1 cellular context compared by ENCODE assay signal in the genomic region with DNA sequence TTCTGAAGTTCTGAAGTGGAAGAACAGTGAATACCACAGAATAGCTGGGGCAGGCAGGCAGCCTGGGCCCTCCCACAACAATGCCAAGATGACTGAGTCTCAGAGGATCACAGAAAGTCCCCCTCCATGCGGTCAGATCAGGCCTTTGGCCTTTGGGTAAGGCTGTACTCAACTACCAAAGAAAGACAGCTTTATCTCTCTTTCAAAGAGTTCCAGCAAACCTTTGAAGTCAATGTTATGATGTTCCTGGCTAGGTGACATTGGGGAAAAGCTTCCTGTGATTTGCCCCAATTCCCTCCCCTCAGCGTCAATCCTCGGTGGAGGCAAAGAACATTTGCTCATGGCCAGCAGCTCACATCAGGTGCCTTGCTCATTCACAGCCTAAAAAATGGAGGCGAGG.
A peak's percentile ranks its signal among the peaks of the same experiment; 100 is the strongest.
TF ChIP-seq lines count a peak whose summit lies in the region.

No MANE protein-coding gene starts in this region.

TF ChIP-seq in HepG2, 621 proteins besides CTCF, POLR2A, EP300 and RAD21 (continued from another document and continues in another):
- TF ChIP-seq, protein P1, sequence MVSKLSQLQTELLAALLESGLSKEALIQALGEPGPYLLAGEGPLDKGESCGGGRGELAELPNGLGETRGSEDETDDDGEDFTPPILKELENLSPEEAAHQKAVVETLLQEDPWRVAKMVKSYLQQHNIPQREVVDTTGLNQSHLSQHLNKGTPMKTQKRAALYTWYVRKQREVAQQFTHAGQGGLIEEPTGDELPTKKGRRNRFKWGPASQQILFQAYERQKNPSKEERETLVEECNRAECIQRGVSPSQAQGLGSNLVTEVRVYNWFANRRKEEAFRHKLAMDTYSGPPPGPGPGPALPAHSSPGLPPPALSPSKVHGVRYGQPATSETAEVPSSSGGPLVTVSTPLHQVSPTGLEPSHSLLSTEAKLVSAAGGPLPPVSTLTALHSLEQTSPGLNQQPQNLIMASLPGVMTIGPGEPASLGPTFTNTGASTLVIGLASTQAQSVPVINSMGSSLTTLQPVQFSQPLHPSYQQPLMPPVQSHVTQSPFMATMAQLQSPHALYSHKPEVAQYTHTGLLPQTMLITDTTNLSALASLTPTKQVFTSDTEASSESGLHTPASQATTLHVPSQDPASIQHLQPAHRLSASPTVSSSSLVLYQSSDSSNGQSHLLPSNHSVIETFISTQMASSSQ (IDR thresholded peaks at IDR 0.05; ENCODE audit: low read depth): no peak
- TF ChIP-seq, protein P1 (CRISPR knock-in tag; IDR thresholded peaks at IDR 0.05; ENCODE audit: borderline replicate concordance): peak; percentile 73; the same call in 1 of the 2 replicates
- TF ChIP-seq NFE2 (CRISPR knock-in tag; IDR thresholded peaks at IDR 0.05): no peak
- TF ChIP-seq, protein P2, sequence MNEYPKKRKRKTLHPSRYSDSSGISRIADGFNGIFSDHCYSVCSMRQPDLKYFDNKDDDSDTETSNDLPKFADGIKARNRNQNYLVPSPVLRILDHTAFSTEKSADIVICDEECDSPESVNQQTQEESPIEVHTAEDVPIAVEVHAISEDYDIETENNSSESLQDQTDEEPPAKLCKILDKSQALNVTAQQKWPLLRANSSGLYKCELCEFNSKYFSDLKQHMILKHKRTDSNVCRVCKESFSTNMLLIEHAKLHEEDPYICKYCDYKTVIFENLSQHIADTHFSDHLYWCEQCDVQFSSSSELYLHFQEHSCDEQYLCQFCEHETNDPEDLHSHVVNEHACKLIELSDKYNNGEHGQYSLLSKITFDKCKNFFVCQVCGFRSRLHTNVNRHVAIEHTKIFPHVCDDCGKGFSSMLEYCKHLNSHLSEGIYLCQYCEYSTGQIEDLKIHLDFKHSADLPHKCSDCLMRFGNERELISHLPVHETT (CRISPR knock-in tag; conservative IDR thresholded peaks at IDR 0.05): 0 out of 2 replicates have a peak, but pooled peaks have one; percentile 55
- no peak for TF ChIP-seq ZNF816 (CRISPR knock-in tag; IDR thresholded peaks at IDR 0.05; ENCODE audit: borderline replicate concordance)
- no peak for TF ChIP-seq PAX8 (CRISPR knock-in tag; IDR thresholded peaks at IDR 0.05; ENCODE audit: borderline replicate concordance)
- peak; percentile 57 for TF ChIP-seq RARA (CRISPR knock-in tag; IDR thresholded peaks at IDR 0.05)
- TF ChIP-seq ZSCAN21 (CRISPR knock-in tag; IDR thresholded peaks at IDR 0.05; ENCODE audit: borderline replicate concordance): peak; percentile 65; the same call in 1 of the 2 replicates
- TF ChIP-seq ZNF670 (CRISPR knock-in tag; IDR thresholded peaks at IDR 0.05; ENCODE audit: borderline replicate concordance): no peak
- TF ChIP-seq, protein P3, sequence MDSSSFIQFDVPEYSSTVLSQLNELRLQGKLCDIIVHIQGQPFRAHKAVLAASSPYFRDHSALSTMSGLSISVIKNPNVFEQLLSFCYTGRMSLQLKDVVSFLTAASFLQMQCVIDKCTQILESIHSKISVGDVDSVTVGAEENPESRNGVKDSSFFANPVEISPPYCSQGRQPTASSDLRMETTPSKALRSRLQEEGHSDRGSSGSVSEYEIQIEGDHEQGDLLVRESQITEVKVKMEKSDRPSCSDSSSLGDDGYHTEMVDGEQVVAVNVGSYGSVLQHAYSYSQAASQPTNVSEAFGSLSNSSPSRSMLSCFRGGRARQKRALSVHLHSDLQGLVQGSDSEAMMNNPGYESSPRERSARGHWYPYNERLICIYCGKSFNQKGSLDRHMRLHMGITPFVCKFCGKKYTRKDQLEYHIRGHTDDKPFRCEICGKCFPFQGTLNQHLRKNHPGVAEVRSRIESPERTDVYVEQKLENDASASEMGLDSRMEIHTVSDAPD (CRISPR knock-in tag; IDR thresholded peaks at IDR 0.05): 0 out of 2 replicates have a peak, but pooled peaks have one; percentile 36
- no peak for TF ChIP-seq ZNF180 (CRISPR knock-in tag; IDR thresholded peaks at IDR 0.05; ENCODE audit: borderline replicate concordance, low read depth)
- peak; percentile 70 for TF ChIP-seq HDAC2 (CRISPR knock-in tag; IDR thresholded peaks at IDR 0.05)
- peak; percentile 55; the same call in 1 of the 2 replicates for TF ChIP-seq ISL2 (CRISPR knock-in tag; IDR thresholded peaks at IDR 0.05)
- no peak for TF ChIP-seq FOXK2 (IDR thresholded peaks at IDR 0.05)
- TF ChIP-seq ASH2L (IDR thresholded peaks at IDR 0.05; ENCODE audit: insufficient read length, low read depth, low read length): peak; percentile 68
- peak; percentile 55; the same call in 1 of the 2 replicates for TF ChIP-seq RXRA (CRISPR knock-in tag; IDR thresholded peaks at IDR 0.05)
- TF ChIP-seq TGIF2 (CRISPR knock-in tag; IDR thresholded peaks at IDR 0.05): peak; percentile 81; the same call in 1 of the 2 replicates
- TF ChIP-seq ZNF839 (CRISPR knock-in tag; IDR thresholded peaks at IDR 0.05; ENCODE audit: borderline replicate concordance): no peak
- TF ChIP-seq KAT8 (CRISPR knock-in tag; IDR thresholded peaks at IDR 0.05): peak; percentile 34; the same call in 1 of the 2 replicates
- peak; percentile 47 for TF ChIP-seq NR2F6 (IDR thresholded peaks at IDR 0.05)
- peak; percentile 69 for TF ChIP-seq NR2F6 (CRISPR knock-in tag; IDR thresholded peaks at IDR 0.05)
- TF ChIP-seq, protein P4, sequence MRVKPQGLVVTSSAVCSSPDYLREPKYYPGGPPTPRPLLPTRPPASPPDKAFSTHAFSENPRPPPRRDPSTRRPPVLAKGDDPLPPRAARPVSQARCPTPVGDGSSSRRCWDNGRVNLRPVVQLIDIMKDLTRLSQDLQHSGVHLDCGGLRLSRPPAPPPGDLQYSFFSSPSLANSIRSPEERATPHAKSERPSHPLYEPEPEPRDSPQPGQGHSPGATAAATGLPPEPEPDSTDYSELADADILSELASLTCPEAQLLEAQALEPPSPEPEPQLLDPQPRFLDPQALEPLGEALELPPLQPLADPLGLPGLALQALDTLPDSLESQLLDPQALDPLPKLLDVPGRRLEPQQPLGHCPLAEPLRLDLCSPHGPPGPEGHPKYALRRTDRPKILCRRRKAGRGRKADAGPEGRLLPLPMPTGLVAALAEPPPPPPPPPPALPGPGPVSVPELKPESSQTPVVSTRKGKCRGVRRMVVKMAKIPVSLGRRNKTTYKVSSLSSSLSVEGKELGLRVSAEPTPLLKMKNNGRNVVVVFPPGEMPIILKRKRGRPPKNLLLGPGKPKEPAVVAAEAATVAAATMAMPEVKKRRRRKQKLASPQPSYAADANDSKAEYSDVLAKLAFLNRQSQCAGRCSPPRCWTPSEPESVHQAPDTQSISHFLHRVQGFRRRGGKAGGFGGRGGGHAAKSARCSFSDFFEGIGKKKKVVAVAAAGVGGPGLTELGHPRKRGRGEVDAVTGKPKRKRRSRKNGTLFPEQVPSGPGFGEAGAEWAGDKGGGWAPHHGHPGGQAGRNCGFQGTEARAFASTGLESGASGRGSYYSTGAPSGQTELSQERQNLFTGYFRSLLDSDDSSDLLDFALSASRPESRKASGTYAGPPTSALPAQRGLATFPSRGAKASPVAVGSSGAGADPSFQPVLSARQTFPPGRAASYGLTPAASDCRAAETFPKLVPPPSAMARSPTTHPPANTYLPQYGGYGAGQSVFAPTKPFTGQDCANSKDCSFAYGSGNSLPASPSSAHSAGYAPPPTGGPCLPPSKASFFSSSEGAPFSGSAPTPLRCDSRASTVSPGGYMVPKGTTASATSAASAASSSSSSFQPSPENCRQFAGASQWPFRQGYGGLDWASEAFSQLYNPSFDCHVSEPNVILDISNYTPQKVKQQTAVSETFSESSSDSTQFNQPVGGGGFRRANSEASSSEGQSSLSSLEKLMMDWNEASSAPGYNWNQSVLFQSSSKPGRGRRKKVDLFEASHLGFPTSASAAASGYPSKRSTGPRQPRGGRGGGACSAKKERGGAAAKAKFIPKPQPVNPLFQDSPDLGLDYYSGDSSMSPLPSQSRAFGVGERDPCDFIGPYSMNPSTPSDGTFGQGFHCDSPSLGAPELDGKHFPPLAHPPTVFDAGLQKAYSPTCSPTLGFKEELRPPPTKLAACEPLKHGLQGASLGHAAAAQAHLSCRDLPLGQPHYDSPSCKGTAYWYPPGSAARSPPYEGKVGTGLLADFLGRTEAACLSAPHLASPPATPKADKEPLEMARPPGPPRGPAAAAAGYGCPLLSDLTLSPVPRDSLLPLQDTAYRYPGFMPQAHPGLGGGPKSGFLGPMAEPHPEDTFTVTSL (CRISPR knock-in tag; IDR thresholded peaks at IDR 0.05; ENCODE audit: borderline replicate concordance): 0 out of 2 replicates have a peak, but pooled peaks have one; percentile 32
- no peak for TF ChIP-seq SRY (CRISPR knock-in tag; IDR thresholded peaks at IDR 0.05)
- no peak for TF ChIP-seq ZMYM3 (CRISPR knock-in tag; IDR thresholded peaks at IDR 0.05)
- peak; percentile 46; the same call in 1 of the 2 replicates for TF ChIP-seq CBFB (CRISPR knock-in tag; IDR thresholded peaks at IDR 0.05)
- TF ChIP-seq, protein P5, sequence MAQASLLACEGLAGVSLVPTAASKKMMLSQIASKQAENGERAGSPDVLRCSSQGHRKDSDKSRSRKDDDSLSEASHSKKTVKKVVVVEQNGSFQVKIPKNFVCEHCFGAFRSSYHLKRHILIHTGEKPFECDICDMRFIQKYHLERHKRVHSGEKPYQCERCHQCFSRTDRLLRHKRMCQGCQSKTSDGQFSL (CRISPR knock-in tag; IDR thresholded peaks at IDR 0.05): no peak
- TF ChIP-seq ZNF30 (CRISPR knock-in tag; IDR thresholded peaks at IDR 0.05): no peak
- 0 out of 2 replicates have a peak, but pooled peaks have one; percentile 16 for TF ChIP-seq STAG1 (CRISPR knock-in tag; IDR thresholded peaks at IDR 0.05)
- TF ChIP-seq ZNF160 (CRISPR knock-in tag; IDR thresholded peaks at IDR 0.05): no peak
- peak; percentile 78 for TF ChIP-seq ETV5 (CRISPR knock-in tag; IDR thresholded peaks at IDR 0.05; ENCODE audit: borderline replicate concordance)
- TF ChIP-seq FOXO1 (CRISPR knock-in tag; IDR thresholded peaks at IDR 0.05): peak; percentile 28; the same call in 1 of the 2 replicates
- no peak for TF ChIP-seq CHCHD3 (CRISPR knock-in tag; IDR thresholded peaks at IDR 0.05)
- TF ChIP-seq MYC (CRISPR knock-in tag; IDR thresholded peaks at IDR 0.05; ENCODE audit: borderline replicate concordance): peak; percentile 35; the same call in 1 of the 2 replicates
- peak; percentile 47; the same call in 1 of the 2 replicates for TF ChIP-seq MEIS2 (CRISPR knock-in tag; IDR thresholded peaks at IDR 0.05)
- TF ChIP-seq POLR2AphosphoS5 (IDR thresholded peaks at IDR 0.05; ENCODE audit: low read depth, low read length): no peak
- TF ChIP-seq, protein P6, sequence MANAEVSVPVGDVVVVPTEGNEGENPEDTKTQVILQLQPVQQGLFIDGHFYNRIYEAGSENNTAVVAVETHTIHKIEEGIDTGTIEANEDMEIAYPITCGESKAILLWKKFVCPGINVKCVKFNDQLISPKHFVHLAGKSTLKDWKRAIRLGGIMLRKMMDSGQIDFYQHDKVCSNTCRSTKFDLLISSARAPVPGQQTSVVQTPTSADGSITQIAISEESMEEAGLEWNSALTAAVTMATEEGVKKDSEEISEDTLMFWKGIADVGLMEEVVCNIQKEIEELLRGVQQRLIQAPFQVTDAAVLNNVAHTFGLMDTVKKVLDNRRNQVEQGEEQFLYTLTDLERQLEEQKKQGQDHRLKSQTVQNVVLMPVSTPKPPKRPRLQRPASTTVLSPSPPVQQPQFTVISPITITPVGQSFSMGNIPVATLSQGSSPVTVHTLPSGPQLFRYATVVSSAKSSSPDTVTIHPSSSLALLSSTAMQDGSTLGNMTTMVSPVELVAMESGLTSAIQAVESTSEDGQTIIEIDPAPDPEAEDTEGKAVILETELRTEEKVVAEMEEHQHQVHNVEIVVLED (CRISPR knock-in tag; IDR thresholded peaks at IDR 0.05; ENCODE audit: borderline replicate concordance): no peak
- TF ChIP-seq ZNF747 (CRISPR knock-in tag; IDR thresholded peaks at IDR 0.05; ENCODE audit: borderline replicate concordance): 0 out of 2 replicates have a peak, but pooled peaks have one; percentile 42
- no peak for TF ChIP-seq TAF15 (IDR thresholded peaks at IDR 0.05; ENCODE audit: low read depth, low read length, poor library complexity, severe bottlenecking)
- peak; percentile 69 for TF ChIP-seq SALL1 (CRISPR knock-in tag; IDR thresholded peaks at IDR 0.05)
- 0 out of 2 replicates have a peak, but pooled peaks have one; percentile 43 for TF ChIP-seq ATF1 (CRISPR knock-in tag; IDR thresholded peaks at IDR 0.05)
- TF ChIP-seq ZFP37 (CRISPR knock-in tag; IDR thresholded peaks at IDR 0.05; ENCODE audit: borderline replicate concordance): no peak
- TF ChIP-seq, protein P7, sequence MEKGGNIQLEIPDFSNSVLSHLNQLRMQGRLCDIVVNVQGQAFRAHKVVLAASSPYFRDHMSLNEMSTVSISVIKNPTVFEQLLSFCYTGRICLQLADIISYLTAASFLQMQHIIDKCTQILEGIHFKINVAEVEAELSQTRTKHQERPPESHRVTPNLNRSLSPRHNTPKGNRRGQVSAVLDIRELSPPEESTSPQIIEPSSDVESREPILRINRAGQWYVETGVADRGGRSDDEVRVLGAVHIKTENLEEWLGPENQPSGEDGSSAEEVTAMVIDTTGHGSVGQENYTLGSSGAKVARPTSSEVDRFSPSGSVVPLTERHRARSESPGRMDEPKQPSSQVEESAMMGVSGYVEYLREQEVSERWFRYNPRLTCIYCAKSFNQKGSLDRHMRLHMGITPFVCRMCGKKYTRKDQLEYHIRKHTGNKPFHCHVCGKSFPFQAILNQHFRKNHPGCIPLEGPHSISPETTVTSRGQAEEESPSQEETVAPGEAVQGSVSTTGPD (CRISPR knock-in tag; IDR thresholded peaks at IDR 0.05): no peak
- no peak for TF ChIP-seq KLF13 (CRISPR knock-in tag; IDR thresholded peaks at IDR 0.05)
- TF ChIP-seq ZNF775 (CRISPR knock-in tag; IDR thresholded peaks at IDR 0.05; ENCODE audit: borderline replicate concordance): no peak
- TF ChIP-seq SOX5 (CRISPR knock-in tag; IDR thresholded peaks at IDR 0.05; ENCODE audit: borderline replicate concordance): peak; percentile 86; the same call in 1 of the 2 replicates
- TF ChIP-seq GATAD2A (CRISPR knock-in tag; IDR thresholded peaks at IDR 0.05): peak; percentile 56
- TF ChIP-seq GLI4 (CRISPR knock-in tag; IDR thresholded peaks at IDR 0.05; ENCODE audit: borderline replicate concordance): no peak
- TF ChIP-seq, protein P8, sequence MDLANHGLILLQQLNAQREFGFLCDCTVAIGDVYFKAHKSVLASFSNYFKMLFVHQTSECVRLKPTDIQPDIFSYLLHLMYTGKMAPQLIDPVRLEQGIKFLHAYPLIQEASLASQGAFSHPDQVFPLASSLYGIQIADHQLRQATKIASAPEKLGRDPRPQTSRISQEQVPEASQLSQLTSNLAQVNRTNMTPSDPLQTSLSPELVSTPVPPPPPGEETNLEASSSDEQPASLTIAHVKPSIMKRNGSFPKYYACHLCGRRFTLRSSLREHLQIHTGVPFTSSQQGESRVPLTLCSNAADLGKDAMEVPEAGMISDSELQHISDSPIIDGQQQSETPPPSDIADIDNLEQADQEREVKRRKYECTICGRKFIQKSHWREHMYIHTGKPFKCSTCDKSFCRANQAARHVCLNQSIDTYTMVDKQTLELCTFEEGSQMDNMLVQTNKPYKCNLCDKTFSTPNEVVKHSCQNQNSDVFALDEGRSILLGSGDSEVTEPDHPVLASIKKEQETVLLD (CRISPR knock-in tag; IDR thresholded peaks at IDR 0.05; ENCODE audit: low read depth): no peak
